Comparison of ENCODE assay signal across 1 cellular context in the genomic region with DNA sequence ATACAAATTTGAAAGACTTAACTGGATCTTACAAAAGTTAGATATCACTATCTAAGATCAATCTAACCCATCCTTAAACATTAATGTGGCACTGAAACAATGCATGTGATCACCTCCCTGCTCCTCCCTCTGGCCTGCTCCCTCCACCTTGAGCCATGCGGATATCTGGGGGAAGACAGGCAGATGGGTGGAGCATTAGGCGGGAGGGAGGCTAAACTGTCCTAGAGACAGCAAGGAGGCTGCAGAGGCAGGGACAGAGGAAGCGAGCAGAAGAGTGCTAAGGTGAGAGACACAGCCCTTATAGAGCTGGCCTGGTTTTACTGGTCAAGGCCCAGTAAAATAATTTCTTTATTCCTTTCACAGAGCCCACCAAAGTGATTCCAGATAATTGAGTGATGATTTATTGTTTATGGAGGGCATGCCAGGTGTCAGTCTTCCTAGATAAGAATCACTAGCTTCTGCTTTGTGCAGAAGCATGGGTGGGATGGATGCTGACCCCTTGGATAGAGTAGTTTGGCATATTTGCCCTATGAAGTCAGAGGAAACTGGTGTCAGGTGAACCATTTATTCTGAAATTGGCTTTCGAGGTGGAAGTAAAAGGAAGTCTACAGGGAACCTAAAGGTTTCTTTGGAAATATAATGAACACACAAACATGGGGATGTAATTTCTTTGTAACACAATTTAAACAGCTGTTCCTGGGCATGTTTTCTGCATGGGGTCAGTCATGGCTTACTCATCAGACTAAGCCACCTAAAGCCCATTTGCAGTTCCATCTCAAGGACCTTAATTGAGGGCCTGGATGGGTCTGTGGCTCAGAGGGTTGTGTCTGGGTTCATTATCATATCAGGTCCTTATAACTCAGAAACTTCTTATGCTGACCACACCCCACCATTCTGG.
TF ChIP-seq lines count a peak whose summit lies in the region.

No MANE protein-coding gene starts in this region.

TF ChIP-seq in GM23338, 12 proteins besides CTCF, POLR2A, EP300 and RAD21 (continued from another document):
- TF ChIP-seq, protein P1, sequence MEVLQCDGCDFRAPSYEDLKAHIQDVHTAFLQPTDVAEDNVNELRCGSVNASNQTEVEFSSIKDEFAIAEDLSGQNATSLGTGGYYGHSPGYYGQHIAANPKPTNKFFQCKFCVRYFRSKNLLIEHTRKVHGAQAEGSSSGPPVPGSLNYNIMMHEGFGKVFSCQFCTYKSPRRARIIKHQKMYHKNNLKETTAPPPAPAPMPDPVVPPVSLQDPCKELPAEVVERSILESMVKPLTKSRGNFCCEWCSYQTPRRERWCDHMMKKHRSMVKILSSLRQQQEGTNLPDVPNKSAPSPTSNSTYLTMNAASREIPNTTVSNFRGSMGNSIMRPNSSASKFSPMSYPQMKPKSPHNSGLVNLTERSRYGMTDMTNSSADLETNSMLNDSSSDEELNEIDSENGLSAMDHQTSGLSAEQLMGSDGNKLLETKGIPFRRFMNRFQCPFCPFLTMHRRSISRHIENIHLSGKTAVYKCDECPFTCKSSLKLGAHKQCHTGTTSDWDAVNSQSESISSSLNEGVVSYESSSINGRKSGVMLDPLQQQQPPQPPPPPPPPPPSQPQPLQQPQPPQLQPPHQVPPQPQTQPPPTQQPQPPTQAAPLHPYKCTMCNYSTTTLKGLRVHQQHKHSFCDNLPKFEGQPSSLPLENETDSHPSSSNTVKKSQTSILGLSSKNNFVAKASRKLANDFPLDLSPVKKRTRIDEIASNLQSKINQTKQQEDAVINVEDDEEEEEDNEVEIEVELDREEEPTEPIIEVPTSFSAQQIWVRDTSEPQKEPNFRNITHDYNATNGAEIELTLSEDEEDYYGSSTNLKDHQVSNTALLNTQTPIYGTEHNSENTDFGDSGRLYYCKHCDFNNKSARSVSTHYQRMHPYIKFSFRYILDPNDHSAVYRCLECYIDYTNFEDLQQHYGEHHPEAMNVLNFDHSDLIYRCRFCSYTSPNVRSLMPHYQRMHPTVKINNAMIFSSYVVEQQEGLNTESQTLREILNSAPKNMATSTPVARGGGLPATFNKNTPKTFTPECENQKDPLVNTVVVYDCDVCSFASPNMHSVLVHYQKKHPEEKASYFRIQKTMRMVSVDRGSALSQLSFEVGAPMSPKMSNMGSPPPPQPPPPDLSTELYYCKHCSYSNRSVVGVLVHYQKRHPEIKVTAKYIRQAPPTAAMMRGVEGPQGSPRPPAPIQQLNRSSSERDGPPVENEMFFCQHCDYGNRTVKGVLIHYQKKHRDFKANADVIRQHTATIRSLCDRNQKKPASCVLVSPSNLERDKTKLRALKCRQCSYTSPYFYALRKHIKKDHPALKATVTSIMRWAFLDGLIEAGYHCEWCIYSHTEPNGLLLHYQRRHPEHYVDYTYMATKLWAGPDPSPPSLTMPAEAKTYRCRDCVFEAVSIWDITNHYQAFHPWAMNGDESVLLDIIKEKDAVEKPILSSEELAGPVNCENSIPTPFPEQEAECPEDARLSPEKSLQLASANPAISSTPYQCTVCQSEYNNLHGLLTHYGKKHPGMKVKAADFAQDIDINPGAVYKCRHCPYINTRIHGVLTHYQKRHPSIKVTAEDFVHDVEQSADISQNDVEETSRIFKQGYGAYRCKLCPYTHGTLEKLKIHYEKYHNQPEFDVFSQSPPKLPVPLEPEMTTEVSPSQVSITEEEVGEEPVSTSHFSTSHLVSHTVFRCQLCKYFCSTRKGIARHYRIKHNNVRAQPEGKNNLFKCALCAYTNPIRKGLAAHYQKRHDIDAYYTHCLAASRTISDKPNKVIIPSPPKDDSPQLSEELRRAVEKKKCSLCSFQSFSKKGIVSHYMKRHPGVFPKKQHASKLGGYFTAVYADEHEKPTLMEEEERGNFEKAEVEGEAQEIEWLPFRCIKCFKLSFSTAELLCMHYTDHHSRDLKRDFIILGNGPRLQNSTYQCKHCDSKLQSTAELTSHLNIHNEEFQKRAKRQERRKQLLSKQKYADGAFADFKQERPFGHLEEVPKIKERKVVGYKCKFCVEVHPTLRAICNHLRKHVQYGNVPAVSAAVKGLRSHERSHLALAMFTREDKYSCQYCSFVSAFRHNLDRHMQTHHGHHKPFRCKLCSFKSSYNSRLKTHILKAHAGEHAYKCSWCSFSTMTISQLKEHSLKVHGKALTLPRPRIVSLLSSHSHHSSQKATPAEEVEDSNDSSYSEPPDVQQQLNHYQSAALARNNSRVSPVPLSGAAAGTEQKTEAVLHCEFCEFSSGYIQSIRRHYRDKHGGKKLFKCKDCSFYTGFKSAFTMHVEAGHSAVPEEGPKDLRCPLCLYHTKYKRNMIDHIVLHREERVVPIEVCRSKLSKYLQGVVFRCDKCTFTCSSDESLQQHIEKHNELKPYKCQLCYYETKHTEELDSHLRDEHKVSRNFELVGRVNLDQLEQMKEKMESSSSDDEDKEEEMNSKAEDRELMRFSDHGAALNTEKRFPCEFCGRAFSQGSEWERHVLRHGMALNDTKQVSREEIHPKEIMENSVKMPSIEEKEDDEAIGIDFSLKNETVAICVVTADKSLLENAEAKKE (CRISPR knock-in tag; IDR thresholded peaks at IDR 0.05), result no peak
